12 cellular contexts compared by ENCODE assay signal in the genomic region with DNA sequence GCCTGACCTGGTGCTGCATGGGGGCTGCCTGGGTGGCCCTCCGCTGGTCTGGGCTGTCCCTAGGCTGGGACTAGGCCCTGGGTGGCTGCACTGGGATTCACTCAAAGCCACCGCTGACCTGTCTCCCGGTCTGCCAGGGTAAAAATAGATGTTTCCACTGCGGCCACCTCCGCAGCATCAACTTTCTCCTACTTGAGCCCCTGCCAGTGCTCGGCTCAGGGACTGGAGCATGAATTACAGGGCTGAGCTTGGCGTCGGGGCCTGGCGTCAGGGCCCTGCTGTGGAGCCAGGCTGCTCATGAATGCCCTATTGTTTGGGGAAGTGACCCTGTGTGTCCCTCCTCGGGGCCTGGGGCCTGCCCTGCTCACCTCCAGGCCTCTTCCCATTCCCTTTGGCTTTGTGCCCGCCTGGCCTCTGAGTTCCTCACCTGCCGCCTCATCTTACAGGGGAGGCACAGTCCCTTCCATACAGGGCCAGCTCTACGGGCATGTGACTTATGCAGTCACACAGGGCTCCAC.
DNase-seq lines count a peak whose midpoint lies in the region; ATAC-seq and TF ChIP-seq lines count a peak whose summit lies in the region.
"Had no signal": no experiment of that assay in that cellular context is flagged by ENCODE, and none has a peak within 500 bp of the region (broad histone marks: within the 10 kb centered on the region; RNA-seq: fewer than 3 reads in every experiment).

No MANE protein-coding gene starts in this region.

- no peak overlapping the region for H3K4me2 ChIP-seq in MM.1S (ENCODE audit: low read depth, low read length)

- H3K9me2 ChIP-seq in MM.1S (replicated peaks; ENCODE audit: insufficient read depth, low read length), result no peaks in the 10 kb centered on the region

- no peak for TF ChIP-seq POLR2A in Peyer's patch (IDR thresholded peaks at IDR 0.05)

- ATAC-seq in HG03442 (IDR thresholded peaks at IDR 0.05; ENCODE audit: unreplicated experiment), result no peak
- no peak for ATAC-seq in GM21619 (IDR thresholded peaks at IDR 0.05; ENCODE audit: unreplicated experiment)
- ATAC-seq: activated CD4-positive, CD25-positive, alpha-beta regulatory T cell treated with anti-CD3 and anti-CD28 coated beads, Interleukin-2, amount 50 U/mL, for 24 hours had no signal

- H3K36me3 ChIP-seq in Peyer's patch (no peaks in the 10 kb centered on the region), mesodermal cell (ENCODE audit: control insufficient read depth, insufficient read depth, low read length) (no peaks in the 10 kb centered on the region), MM.1S (replicated peaks; ENCODE audit: insufficient read depth, low read length) (no peaks in the 10 kb centered on the region)

- 74 to 80% methylated on average over 7 to 11 of the region's 13 CpGs for WGBS in mesodermal cell (ENCODE audit: insufficient coverage in 2 of 2), 2 experiments

- H4K20me1 ChIP-seq in MM.1S (ENCODE audit: insufficient read depth, low read length), result no peaks in the 10 kb centered on the region

- no peak overlapping the region for H3K9ac ChIP-seq in MM.1S (ENCODE audit: low read length)

- H3K9me3 ChIP-seq in Peyer's patch (no peaks in the 10 kb centered on the region), mesodermal cell (ENCODE audit: control insufficient read depth, low read length) (no peaks in the 10 kb centered on the region), MM.1S (replicated peaks; ENCODE audit: insufficient read depth, low read length) (no peaks in the 10 kb centered on the region)

- no peaks in the 10 kb centered on the region for H3K79me2 ChIP-seq in MM.1S (ENCODE audit: low read length)

- no peak overlapping the region for H3K4me3 ChIP-seq in Peyer's patch
- H3K4me3 ChIP-seq in fibroblast of mammary gland (ENCODE audit: control insufficient read depth, low read depth, low read length), result no peak overlapping the region
- no peak overlapping the region for H3K4me3 ChIP-seq in mesodermal cell (ENCODE audit: extremely low read depth, insufficient read depth, low read length, poor library complexity, severe bottlenecking)
- H3K4me3 ChIP-seq in MM.1S (ENCODE audit: low read length), result no peak overlapping the region

- H3K27ac ChIP-seq in Peyer's patch, result no peak overlapping the region
- peak overlapping the region; percentile 63 for H3K27ac ChIP-seq in mesodermal cell (ENCODE audit: low read depth, low read length, severe bottlenecking)
- H3K27ac ChIP-seq in temporal lobe (ENCODE audit: low read depth, low read length), result peak overlapping the region; percentile 54
- H3K27ac ChIP-seq in MM.1S (ENCODE audit: low read length), result no peak overlapping the region

- no peaks in the 10 kb centered on the region for H3K27me3 ChIP-seq in Peyer's patch
- no peaks in the 10 kb centered on the region; the same call in 1 of the 2 replicates for H3K27me3 ChIP-seq in MM.1S (replicated peaks; ENCODE audit: insufficient read depth, low read length)

- no peak overlapping the region for H2AFZ ChIP-seq in MM.1S (ENCODE audit: low read length)

- DNase-seq in Peyer's patch, result peak in 2 of 3 donors; percentile 34 to 44
- DNase-seq in fibroblast of mammary gland (ENCODE audit: low read depth), result peak; percentile 21
- DNase-seq in NCI-H1694 (lab: John Stamatoyannopoulos, UW), result no peak
- no peak for DNase-seq in MM.1S
- DNase-seq: activated naive CD4-positive, alpha-beta T cell treated with anti-CD3 and anti-CD28 coated beads, Interleukin-2, amount 50 U/mL, for 16 hours; NCI-H446; SHP77 had no signal

- no peak for TF ChIP-seq CTCF in Peyer's patch (IDR thresholded peaks at IDR 0.05)
- TF ChIP-seq CTCF in fibroblast of mammary gland (conservative IDR thresholded peaks at IDR 0.05; ENCODE audit: control insufficient read depth, insufficient read depth, low read depth, low read length), result no peak
- no peak for TF ChIP-seq CTCF in MM.1S (IDR thresholded peaks at IDR 0.05; ENCODE audit: low read length)

- H3K4me1 ChIP-seq in Peyer's patch (no peaks in the 10 kb centered on the region), mesodermal cell (ENCODE audit: control insufficient read depth, insufficient read depth, low read length, poor library complexity, severe bottlenecking) (peaks cover 7% of the 10 kb centered on the region), MM.1S (ENCODE audit: low read length) (no peaks in the 10 kb centered on the region)

- H3F3A ChIP-seq in MM.1S (ENCODE audit: insufficient read depth, low read length), result no peaks in the 10 kb centered on the region

Comparison
In these comparisons a context has a peak if more than half of its experiments do, and no peak if none do; other contexts are left out.
1. DNase-seq: peak in Peyer's patch (2 of 3) and fibroblast of mammary gland (single experiment); none in NCI-H1694 (single experiment) and MM.1S (single experiment).
2. H3K27ac ChIP-seq: peak in mesodermal cell (single experiment) and temporal lobe (single experiment); none in Peyer's patch (0 of 4) and MM.1S (single experiment).